ENCODE assay signal across 9 cellular contexts in the genomic region with DNA sequence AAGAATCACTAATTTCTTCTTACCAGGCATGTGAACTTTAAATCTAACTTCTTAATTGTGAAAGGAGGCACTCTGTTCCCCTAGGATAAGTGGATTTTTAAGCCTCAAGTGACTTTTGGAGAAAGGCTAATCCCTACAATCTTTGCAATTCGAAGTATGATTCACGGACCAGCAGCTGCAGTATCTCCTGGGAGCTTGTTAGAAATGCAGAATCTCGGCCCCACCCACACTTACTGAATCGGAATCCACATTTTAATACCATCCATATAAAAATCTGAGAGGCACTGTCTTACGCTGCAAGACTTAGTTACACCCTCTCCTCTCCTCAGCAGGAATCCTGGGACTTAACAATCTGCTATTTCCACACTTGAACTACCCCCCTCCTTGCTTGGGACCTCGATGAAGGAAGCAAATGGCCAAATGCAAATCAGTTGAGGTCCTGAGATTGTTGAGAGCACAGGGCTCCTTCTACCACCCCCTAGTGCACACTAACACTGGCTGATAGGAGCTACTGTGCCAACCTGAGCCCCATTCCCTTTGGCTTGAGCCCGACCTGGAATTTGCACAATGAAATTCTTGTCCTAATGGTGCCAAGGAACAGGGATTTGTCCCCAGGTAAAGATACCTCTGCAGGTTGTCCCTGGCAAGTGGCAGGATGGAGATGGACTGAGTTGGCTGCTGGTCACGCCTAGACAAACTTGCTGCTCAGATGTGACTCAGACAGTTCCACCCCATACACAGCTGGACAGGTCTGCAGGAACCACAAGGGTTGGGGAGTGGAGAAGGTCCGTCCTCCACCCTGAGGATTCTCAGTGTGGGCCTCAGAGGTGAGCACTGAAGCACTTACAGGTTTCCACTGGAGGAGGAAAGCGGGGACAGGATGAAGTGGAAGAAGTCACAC. TPM values are rescaled to one million over a fixed set of nuclear protein-coding genes. Genes with fewer than 3 reads are reported as not detected.
DNase-seq lines count a peak whose midpoint lies in the region; ATAC-seq lines count a peak whose summit lies in the region.
"Had no signal": no experiment of that assay in that cellular context is flagged by ENCODE, and none has a peak within 500 bp of the region (broad histone marks: within the 10 kb centered on the region; RNA-seq: fewer than 3 reads in every experiment).

No MANE protein-coding gene starts in this region.

- ATAC-seq in HG02870 (IDR thresholded peaks at IDR 0.05; ENCODE audit: unreplicated experiment) (peak; percentile 36), HG02623 (IDR thresholded peaks at IDR 0.05; ENCODE audit: unreplicated experiment) (no peak)
- ATAC-seq in effector memory CD8-positive, alpha-beta T cell (replicated peaks), result no peak
- no peak for ATAC-seq in natural killer cell treated with Interleukin-12 subunit alpha and Interleukin-12 subunit beta and Interleukin-15 and Interleukin-18, amount 100 ng/mL, for 72 hours
- no peak for ATAC-seq in activated naive CD4-positive, alpha-beta T cell treated with anti-CD3 and anti-CD28 coated beads, Interleukin-2, amount 50 U/mL, for 72 hours

- peaks cover 79% of the 10 kb centered on the region for H3K36me3 ChIP-seq in BLaER1

- H3K27me3 ChIP-seq in BLaER1, result no peaks in the 10 kb centered on the region

- peaks cover 45 to 59% of the 10 kb centered on the region in 2 donors for H3K4me1 Mint-ChIP-seq in effector memory CD8-positive, alpha-beta T cell (ENCODE audit: low read depth in 2 of 2)
- H3K4me1 Mint-ChIP-seq in natural killer cell treated with Interleukin-12 subunit alpha and Interleukin-12 subunit beta and Interleukin-15 and Interleukin-18, amount 100 ng/mL, for 72 hours (ENCODE audit: low read depth in 2 of 2), result peaks cover 55 to 58% of the 10 kb centered on the region in 2 donors

- H3K27ac Mint-ChIP-seq in effector memory CD8-positive, alpha-beta T cell, result peak overlapping the region; percentile 0 to 81
- peak overlapping the region; percentile 37 to 60 for H3K27ac Mint-ChIP-seq in natural killer cell treated with Interleukin-12 subunit alpha and Interleukin-12 subunit beta and Interleukin-15 and Interleukin-18, amount 100 ng/mL, for 72 hours
- peak overlapping the region in 1 of 2 donors; percentile 22 for H3K27ac Mint-ChIP-seq in activated naive CD4-positive, alpha-beta T cell treated with anti-CD3 and anti-CD28 coated beads, Interleukin-2, amount 50 U/mL, for 72 hours

- H3K4me2 ChIP-seq in BLaER1, result peak overlapping the region; percentile 45

- no peak overlapping the region for H3K4me3 ChIP-seq in BLaER1

- H3K27ac ChIP-seq in BLaER1, result no peak overlapping the region

- peak overlapping the region in 1 of 2 donors; percentile 2 for H3K4me3 Mint-ChIP-seq in effector memory CD8-positive, alpha-beta T cell
- H3K4me3 Mint-ChIP-seq in natural killer cell treated with Interleukin-12 subunit alpha and Interleukin-12 subunit beta and Interleukin-15 and Interleukin-18, amount 100 ng/mL, for 72 hours, result no peak overlapping the region

- H3K9me3 ChIP-seq in BLaER1, result no peaks in the 10 kb centered on the region

- H3K27me3 Mint-ChIP-seq in effector memory CD8-positive, alpha-beta T cell, result no peaks in the 10 kb centered on the region
- H3K27me3 Mint-ChIP-seq in natural killer cell treated with Interleukin-12 subunit alpha and Interleukin-12 subunit beta and Interleukin-15 and Interleukin-18, amount 100 ng/mL, for 72 hours, result no peaks in the 10 kb centered on the region

- peaks cover 82% of the 10 kb centered on the region for H3K36me3 Mint-ChIP-seq in effector memory CD8-positive, alpha-beta T cell (ENCODE audit: insufficient read depth)
- H3K36me3 Mint-ChIP-seq in natural killer cell treated with Interleukin-12 subunit alpha and Interleukin-12 subunit beta and Interleukin-15 and Interleukin-18, amount 100 ng/mL, for 72 hours, result no peaks in the 10 kb centered on the region
- H3K36me3 Mint-ChIP-seq in activated naive CD4-positive, alpha-beta T cell treated with anti-CD3 and anti-CD28 coated beads, Interleukin-2, amount 50 U/mL, for 72 hours, result peaks cover 5% of the 10 kb centered on the region in 2 donors

- no peaks in the 10 kb centered on the region for H3K9me3 Mint-ChIP-seq in effector memory CD8-positive, alpha-beta T cell
- no peaks in the 10 kb centered on the region for H3K9me3 Mint-ChIP-seq in natural killer cell treated with Interleukin-12 subunit alpha and Interleukin-12 subunit beta and Interleukin-15 and Interleukin-18, amount 100 ng/mL, for 72 hours
- no peaks in the 10 kb centered on the region for H3K9me3 Mint-ChIP-seq in activated naive CD4-positive, alpha-beta T cell treated with anti-CD3 and anti-CD28 coated beads, Interleukin-2, amount 50 U/mL, for 72 hours

- no peak for DNase-seq in effector memory CD8-positive, alpha-beta T cell
- no peak for DNase-seq in natural killer cell treated with Interleukin-12 subunit alpha and Interleukin-12 subunit beta and Interleukin-15 and Interleukin-18, amount 100 ng/mL, for 72 hours (ENCODE audit: low spot score)
- no peak for DNase-seq in NCI-H446 treated with DMSO at 0.1 percent for 48 hours (lab: John Stamatoyannopoulos, UW)
- no peak for DNase-seq in NCI-H1092 (lab: John Stamatoyannopoulos, UW)
- DNase-seq in activated naive CD4-positive, alpha-beta T cell treated with anti-CD3 and anti-CD28 coated beads, Interleukin-2, amount 50 U/mL, for 72 hours (ENCODE audit: low spot score in 2 of 2), result no peak
- DNase-seq: activated CD8-positive, alpha-beta memory T cell treated with anti-CD3 and anti-CD28 coated beads for 24 hours had no signal

- no peak overlapping the region for H3K9ac ChIP-seq in BLaER1

- H4K20me1 ChIP-seq in BLaER1, result peaks cover 100% of the 10 kb centered on the region

- H3K4me1 ChIP-seq in BLaER1, result peaks cover 62% of the 10 kb centered on the region

RNA-seq across cellular contexts. Expression of a gene that starts 20.8 kb away (rescaled TPM):
- 10 to 100 TPM; 42.1 to 63.0 TPM for total RNA-seq in natural killer cell treated with Interleukin-12 subunit alpha and Interleukin-12 subunit beta and Interleukin-15 and Interleukin-18, amount 100 ng/mL, for 72 hours
- 10 to 100 TPM; 19.6 to 26.1 TPM for total RNA-seq in activated naive CD4-positive, alpha-beta T cell treated with anti-CD3 and anti-CD28 coated beads, Interleukin-2, amount 50 U/mL, for 72 hours

RNA-seq across cellular contexts. Expression of a gene that starts 36.2 kb away (rescaled TPM):
- total RNA-seq in natural killer cell treated with Interleukin-12 subunit alpha and Interleukin-12 subunit beta and Interleukin-15 and Interleukin-18, amount 100 ng/mL, for 72 hours, result under 1 TPM; 0.38 to 0.67 TPM
- total RNA-seq in activated naive CD4-positive, alpha-beta T cell treated with anti-CD3 and anti-CD28 coated beads, Interleukin-2, amount 50 U/mL, for 72 hours, result 1 to 10 TPM; 1.3 to 1.5 TPM

RNA-seq across cellular contexts. Expression of a gene that starts 48.5 kb away (rescaled TPM):
- under 1 TPM; 0.53 to 0.93 TPM for total RNA-seq in natural killer cell treated with Interleukin-12 subunit alpha and Interleukin-12 subunit beta and Interleukin-15 and Interleukin-18, amount 100 ng/mL, for 72 hours
- 1 to 10 TPM; 1.4 to 1.6 TPM for total RNA-seq in activated naive CD4-positive, alpha-beta T cell treated with anti-CD3 and anti-CD28 coated beads, Interleukin-2, amount 50 U/mL, for 72 hours
